ENCODE assay signal across 9 cellular contexts in genomic region chr5:129361441-129362025, GRCh38.
A peak's percentile ranks its signal among the peaks of the same experiment; 100 is the strongest.
DNase-seq lines count a peak whose midpoint lies in the region; ATAC-seq lines count a peak whose summit lies in the region.
"Had no signal": no experiment of that assay in that cellular context is flagged by ENCODE, and none has a peak within 500 bp of the region (broad histone marks: within the 10 kb centered on the region; RNA-seq: fewer than 3 reads in every experiment).

No MANE protein-coding gene starts in this region.

- H3K9me3 Mint-ChIP-seq in activated T-cell treated with anti-CD3 and anti-CD28 coated beads, Interleukin-2, amount 50 U/mL, for 72 hours = no peaks in the 10 kb centered on the region
- peaks cover 6% of the 10 kb centered on the region for H3K9me3 Mint-ChIP-seq in activated naive CD8-positive, alpha-beta T cell treated with anti-CD3 and anti-CD28 coated beads for 36 hours

- H3K4me1 Mint-ChIP-seq in activated T-cell treated with anti-CD3 and anti-CD28 coated beads, Interleukin-2, amount 50 U/mL, for 72 hours (ENCODE audit: low read depth) = no peaks in the 10 kb centered on the region
- no peaks in the 10 kb centered on the region for H3K4me1 Mint-ChIP-seq in activated naive CD8-positive, alpha-beta T cell treated with anti-CD3 and anti-CD28 coated beads for 36 hours

- no peaks in the 10 kb centered on the region for H3K27me3 Mint-ChIP-seq in activated T-cell treated with anti-CD3 and anti-CD28 coated beads, Interleukin-2, amount 50 U/mL, for 72 hours (ENCODE audit: low read depth)
- no peaks in the 10 kb centered on the region for H3K27me3 Mint-ChIP-seq in activated naive CD8-positive, alpha-beta T cell treated with anti-CD3 and anti-CD28 coated beads for 36 hours

- H3K4me1 ChIP-seq in adipocyte (ENCODE audit: control insufficient read depth, insufficient read depth, low read length) = peaks cover 6% of the 10 kb centered on the region
- H3K4me1 ChIP-seq: pancreas had no signal

- no peaks in the 10 kb centered on the region for H3K36me3 ChIP-seq in adipocyte (ENCODE audit: control insufficient read depth, insufficient read depth, low read length, severe bottlenecking)
- H3K36me3 ChIP-seq: pancreas had no signal

- H3K9ac ChIP-seq in adipocyte (ENCODE audit: low read length) = no peak overlapping the region

- peaks cover 0 to under 1% of the 10 kb centered on the region in 2 donors for H3K36me3 Mint-ChIP-seq in activated T-cell treated with anti-CD3 and anti-CD28 coated beads, Interleukin-2, amount 50 U/mL, for 72 hours (ENCODE audit: insufficient read depth in 2 of 2)
- no peaks in the 10 kb centered on the region for H3K36me3 Mint-ChIP-seq in activated naive CD8-positive, alpha-beta T cell treated with anti-CD3 and anti-CD28 coated beads for 36 hours

- ATAC-seq in HG03159 (IDR thresholded peaks at IDR 0.05; ENCODE audit: unreplicated experiment) (peak; percentile 54), GM18909 (IDR thresholded peaks at IDR 0.05; ENCODE audit: poor library complexity, unreplicated experiment) (no peak)
- no peak for ATAC-seq in activated T-cell treated with anti-CD3 and anti-CD28 coated beads, Interleukin-2, amount 50 U/mL, for 72 hours (replicated peaks in 1 of 2)
- ATAC-seq: pancreas had no signal

- no peaks in the 10 kb centered on the region for H3K27me3 ChIP-seq in adipocyte (replicated peaks; ENCODE audit: control insufficient read depth, insufficient read depth, low read length)
- H3K27me3 ChIP-seq: pancreas had no signal

- H3K27ac Mint-ChIP-seq in activated T-cell treated with anti-CD3 and anti-CD28 coated beads, Interleukin-2, amount 50 U/mL, for 72 hours = no peak overlapping the region
- H3K27ac Mint-ChIP-seq in activated naive CD8-positive, alpha-beta T cell treated with anti-CD3 and anti-CD28 coated beads for 36 hours = no peak overlapping the region

- no peak overlapping the region for H3K4me3 Mint-ChIP-seq in activated T-cell treated with anti-CD3 and anti-CD28 coated beads, Interleukin-2, amount 50 U/mL, for 72 hours
- H3K4me3 Mint-ChIP-seq in activated naive CD8-positive, alpha-beta T cell treated with anti-CD3 and anti-CD28 coated beads for 36 hours = no peak overlapping the region

- H3K4me3 ChIP-seq in adipocyte (ENCODE audit: low read length) = no peak overlapping the region
- H3K4me3 ChIP-seq: pancreas had no signal

- peak; percentile 54 for DNase-seq in DMS53 treated with DMSO at 0.1 percent for 48 hours (lab: John Stamatoyannopoulos, UW; ENCODE audit: unreplicated experiment)
- peak; percentile 75 for DNase-seq in adipocyte (ENCODE audit: low read depth)
- peak; percentile 7 for DNase-seq in left kidney (ENCODE audit: low read depth, low spot score)
- DNase-seq in activated T-cell treated with anti-CD3 and anti-CD28 coated beads, Interleukin-2, amount 50 U/mL, for 72 hours = no peak
- DNase-seq in activated naive CD8-positive, alpha-beta T cell treated with anti-CD3 and anti-CD28 coated beads for 36 hours = no peak
- DNase-seq in activated gamma-delta T cell (lab: John Stamatoyannopoulos, UW) = no peak
- DNase-seq: pancreas had no signal

- peaks cover 5% of the 10 kb centered on the region for H3K9me3 ChIP-seq in adipocyte (ENCODE audit: control insufficient read depth, low read length)

Comparison
In these comparisons a context has a peak if more than half of its experiments do, and no peak if none do; other contexts are left out.
1. DNase-seq: peak in DMS53 treated with DMSO at 0.1 percent for 48 hours (single experiment), adipocyte (single experiment) and left kidney (single experiment); none in activated T-cell treated with anti-CD3 and anti-CD28 coated beads, Interleukin-2, amount 50 U/mL, for 72 hours (0 of 2), activated naive CD8-positive, alpha-beta T cell treated with anti-CD3 and anti-CD28 coated beads for 36 hours (single experiment) and activated gamma-delta T cell (single experiment).